ENCODE assay signal across 25 cellular contexts in genomic region chr5:107451028-107451427, GRCh38.
"Had no signal": no experiment of that assay in that cellular context is flagged by ENCODE, and none has a peak within 500 bp of the region (broad histone marks: within the 10 kb centered on the region; RNA-seq: fewer than 3 reads in every experiment).

No MANE protein-coding gene starts in this region.

- H3K4me3 ChIP-seq: breast epithelium, lower lobe of right lung, mucosa of descending colon, ovary, right lobe of liver, tibial nerve had no signal

- H3K36me3 ChIP-seq: breast epithelium, lower lobe of right lung, neutrophil, ovary, right lobe of liver, tibial nerve had no signal

- H3K27me3 Mint-ChIP-seq: activated B cell treated with CpG ODN at 0.5 μM for 24 hours; dendritic cell treated with granulocyte-macrophage colony-stimulating factor and Interleukin-4, amounts not matched to agents 40 ng/mL and 50 ng/mL, for 4 days; progenitor cell of endocrine pancreas had no signal

- H3K36me3 Mint-ChIP-seq: activated naive CD4-positive, alpha-beta T cell treated with anti-CD3 and anti-CD28 coated beads, Interleukin-2, amount 50 U/mL, for 72 hours; natural killer cell treated with Interleukin-12 subunit alpha and Interleukin-12 subunit beta and Interleukin-15 and Interleukin-18, amount 100 ng/mL, for 72 hours had no signal

- H3K4me1 Mint-ChIP-seq: activated B cell treated with CpG ODN at 0.5 μM for 24 hours had no signal

- ATAC-seq: activated CD8-positive, alpha-beta T cell treated with anti-CD3 and anti-CD28 coated beads for 36 hours; activated naive CD4-positive, alpha-beta T cell treated with anti-CD3 and anti-CD28 coated beads, Interleukin-2, amount 50 U/mL, for 72 hours; activated T-cell treated with anti-CD3 and anti-CD28 coated beads, Interleukin-2, amount 50 U/mL, for 4 hours; esophagus mucosa; left lobe of liver; lower lobe of right lung; mucosa of descending colon; natural killer cell treated with Interleukin-12 subunit alpha and Interleukin-12 subunit beta and Interleukin-15 and Interleukin-18, amount 100 ng/mL, for 72 hours; right lobe of liver had no signal

- H3K4me3 Mint-ChIP-seq: activated B cell treated with CpG ODN at 0.5 μM for 24 hours; activated CD8-positive, alpha-beta T cell treated with anti-CD3 and anti-CD28 coated beads for 36 hours; activated T-cell treated with anti-CD3 and anti-CD28 coated beads, Interleukin-2, amount 50 U/mL, for 4 hours; dendritic cell treated with granulocyte-macrophage colony-stimulating factor and Interleukin-4, amounts not matched to agents 40 ng/mL and 50 ng/mL, for 4 days; endodermal cell; natural killer cell treated with Interleukin-12 subunit alpha and Interleukin-12 subunit beta and Interleukin-15 and Interleukin-18, amount 100 ng/mL, for 72 hours had no signal

- H3K27me3 ChIP-seq: breast epithelium, neutrophil, ovary, right lobe of liver, tibial nerve had no signal

- H3K27ac ChIP-seq: breast epithelium, lower lobe of right lung, neutrophil, ovary, right lobe of liver, tibial nerve had no signal

- H3K27ac Mint-ChIP-seq: activated B cell treated with CpG ODN at 0.5 μM for 24 hours; activated CD8-positive, alpha-beta T cell treated with anti-CD3 and anti-CD28 coated beads for 36 hours; activated naive CD4-positive, alpha-beta T cell treated with anti-CD3 and anti-CD28 coated beads, Interleukin-2, amount 50 U/mL, for 72 hours; dendritic cell treated with granulocyte-macrophage colony-stimulating factor and Interleukin-4, amounts not matched to agents 40 ng/mL and 50 ng/mL, for 4 days; endodermal cell; natural killer cell treated with Interleukin-12 subunit alpha and Interleukin-12 subunit beta and Interleukin-15 and Interleukin-18, amount 100 ng/mL, for 72 hours; progenitor cell of endocrine pancreas had no signal

- H3K9me3 Mint-ChIP-seq: activated B cell treated with CpG ODN at 0.5 μM for 24 hours; activated CD8-positive, alpha-beta T cell treated with anti-CD3 and anti-CD28 coated beads for 36 hours; dendritic cell treated with granulocyte-macrophage colony-stimulating factor and Interleukin-4, amounts not matched to agents 40 ng/mL and 50 ng/mL, for 4 days had no signal

- H3K4me1 ChIP-seq: breast epithelium, right lobe of liver had no signal

- DNase-seq: activated B cell treated with CpG ODN at 0.5 μM for 24 hours; activated CD4-positive, alpha-beta T cell treated with anti-CD3 and anti-CD28 coated beads, Interleukin-2, amount 50 U/mL, for 1 hour; activated CD8-positive, alpha-beta T cell treated with anti-CD3 and anti-CD28 coated beads for 36 hours; activated naive CD4-positive, alpha-beta T cell; activated T-cell treated with anti-CD3 and anti-CD28 coated beads, Interleukin-2, amount 50 U/mL, for 4 hours; central memory CD4-positive, alpha-beta T cell; endodermal cell; foreskin fibroblast; kidney glomerular epithelial cell; lower lobe of right lung; mesenchymal stem cell; mucosa of descending colon; ovary; right lobe of liver; stimulated activated CD4-positive, alpha-beta T cell treated with anti-CD3 and anti-CD28 coated beads, Interleukin-2, amount 100 ng/mL, for 48 hours; stimulated activated naive CD4-positive, alpha-beta T cell treated with Interleukin-2 at 50 U/mL for 16 hours had no signal

- H3K9me3 ChIP-seq: breast epithelium, lower lobe of right lung, mucosa of descending colon, neutrophil, ovary, right lobe of liver, tibial nerve had no signal
